21 cellular contexts compared by ENCODE assay signal in the genomic region with DNA sequence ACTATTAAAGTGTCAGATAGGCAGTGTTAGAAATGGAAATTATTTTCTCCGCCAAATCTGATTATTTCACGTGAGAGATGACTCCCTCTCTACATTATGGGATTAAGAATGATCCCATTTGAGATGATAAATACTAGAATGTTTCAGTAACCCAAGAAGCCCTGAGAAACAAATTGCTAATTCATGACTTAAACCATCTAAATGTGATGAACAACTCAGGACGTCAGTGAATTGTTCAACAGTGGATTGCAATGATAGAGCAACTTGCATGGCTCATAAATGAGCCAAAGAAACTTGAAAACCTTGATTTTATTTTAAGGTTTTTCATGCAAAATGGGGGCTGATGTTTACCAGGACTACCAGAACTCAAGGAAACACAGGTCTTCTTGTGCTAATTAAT.
DNase-seq lines count a peak whose midpoint lies in the region; ATAC-seq and TF ChIP-seq lines count a peak whose summit lies in the region.
"Had no signal": no experiment of that assay in that cellular context is flagged by ENCODE, and none has a peak within 500 bp of the region (broad histone marks: within the 10 kb centered on the region; RNA-seq: fewer than 3 reads in every experiment).

No MANE protein-coding gene starts in this region.

- H3K4me2 ChIP-seq in mesenchymal stem cell (ENCODE audit: low read length, poor library complexity, severe bottlenecking) = no peak overlapping the region

- no TSS peak for BruUV-seq in A673 (replicated peaks; lab: Mats Ljungman, UMichigan)

- H3K14ac ChIP-seq in mesenchymal stem cell (ENCODE audit: low read length in 2 of 2) = no peak overlapping the region

- H3K4me3 ChIP-seq in A673 (ENCODE audit: low read depth, low read length, poor library complexity, severe bottlenecking) (no peak overlapping the region), mesenchymal stem cell (ENCODE audit: insufficient read depth in 1 of 2, low read depth in 1 of 2, low read length in 2 of 2) (no peak overlapping the region)
- H3K4me3 ChIP-seq: SK-N-MC had no signal

- no peaks in the 10 kb centered on the region for H3K27me3 ChIP-seq in A673 (replicated peaks; ENCODE audit: insufficient read depth, low read depth, low read length, poor library complexity)
- no peaks in the 10 kb centered on the region for H3K27me3 ChIP-seq in mesenchymal stem cell (ENCODE audit: control insufficient read depth in 1 of 2, insufficient read depth in 1 of 2, low read length in 2 of 2)
- H3K27me3 ChIP-seq: BE2C had no signal

- H3K4ac ChIP-seq in mesenchymal stem cell (ENCODE audit: low read depth in 1 of 2, low read length in 2 of 2) = no peak overlapping the region

- no peak overlapping the region for H2AFZ ChIP-seq in mesenchymal stem cell (ENCODE audit: low read depth, low read length)

- TF ChIP-seq CTCF in A673 (conservative IDR thresholded peaks at IDR 0.05; ENCODE audit: low read depth, low read length) = no peak

- H3K27ac ChIP-seq in A673 (ENCODE audit: low read depth, low read length, poor library complexity, severe bottlenecking) (peak overlapping the region; percentile 5), mesenchymal stem cell (ENCODE audit: low read length, poor library complexity, severe bottlenecking) (peak overlapping the region; percentile 72)
- H3K27ac ChIP-seq: SK-N-MC had no signal

- H3K36me3 ChIP-seq in A673 (ENCODE audit: insufficient read depth, low read length, poor library complexity, severe bottlenecking) (no peaks in the 10 kb centered on the region), mesenchymal stem cell (ENCODE audit: control insufficient read depth in 1 of 2, insufficient read depth in 2 of 2, low read depth in 1 of 2, low read length in 2 of 2) (no peaks in the 10 kb centered on the region)
- H3K36me3 ChIP-seq: BE2C had no signal

- H4K8ac ChIP-seq in mesenchymal stem cell (ENCODE audit: low read length) = no peak overlapping the region

- WGBS in mesenchymal stem cell = 89% methylated on average over 1 of the region's 3 CpGs

- peak; percentile 35 for DNase-seq in A673 (ENCODE audit: low spot score)
- peak; percentile 33 for DNase-seq in AG20443 (ENCODE audit: low spot score)
- DNase-seq in NCI-H82 (lab: John Stamatoyannopoulos, UW) = peak; percentile 76
- no peak for DNase-seq in mesenchymal stem cell
- no peak for DNase-seq in NCI-H748 treated with DMSO at 0.1 percent for 48 hours (lab: John Stamatoyannopoulos, UW)
- DNase-seq in DMS79 (lab: John Stamatoyannopoulos, UW) = no peak
- DNase-seq: BE2C; CD8-positive, alpha-beta memory T cell; DMS 273 treated with DMSO at 0.1 percent for 48 hours; DMS79 treated with DMSO at 0.1 percent for 48 hours; Karpas-422; NCI-H1092 treated with DMSO at 0.1 percent for 48 hours; NCI-H1436; NCI-H187; NCI-H2171 treated with DMSO at 0.1 percent for 48 hours; NCI-H524; OCI-M1; SIG-M5 had no signal

- intact Hi-C loops in A673 (cut with micrococcal nuclease; ENCODE audit: unreplicated experiment) = no loop called here

- H3K18ac ChIP-seq in mesenchymal stem cell (ENCODE audit: low read depth in 1 of 2, low read length in 2 of 2) = no peak overlapping the region

- no peak overlapping the region for H2BK120ac ChIP-seq in mesenchymal stem cell (ENCODE audit: low read depth, low read length)

- H3K4me1 ChIP-seq in A673 (ENCODE audit: insufficient read depth, low read length, poor library complexity, severe bottlenecking) (peaks cover 37% of the 10 kb centered on the region), mesenchymal stem cell (ENCODE audit: control insufficient read depth, insufficient read depth, low read depth, low read length) (peaks cover 10% of the 10 kb centered on the region)
- H3K4me1 ChIP-seq: BE2C had no signal

- H4K91ac ChIP-seq in mesenchymal stem cell (ENCODE audit: low read length) = no peak overlapping the region

- no peak overlapping the region for H3K9ac ChIP-seq in mesenchymal stem cell (ENCODE audit: low read length)

- H3K79me1 ChIP-seq in mesenchymal stem cell (replicated peaks; ENCODE audit: low read length, poor library complexity, severe bottlenecking) = peaks cover 13% of the 10 kb centered on the region

- peak overlapping the region; percentile 80 for H2AK5ac ChIP-seq in mesenchymal stem cell (ENCODE audit: low read length, severe bottlenecking)

- no peak overlapping the region for H2BK5ac ChIP-seq in mesenchymal stem cell (ENCODE audit: low read depth, low read length, poor library complexity, severe bottlenecking)

- no peak overlapping the region for H2BK12ac ChIP-seq in mesenchymal stem cell (ENCODE audit: low read length in 2 of 2)

- CTCF ChIA-PET in A673 (lab: Charles Lee) = no interaction called here

- H2BK15ac ChIP-seq in mesenchymal stem cell (ENCODE audit: low read depth, poor library complexity, severe bottlenecking) = no peak overlapping the region

- H3K9me3 ChIP-seq in A673 (ENCODE audit: low read depth, low read length, poor library complexity, severe bottlenecking) (no peaks in the 10 kb centered on the region), mesenchymal stem cell (ENCODE audit: control insufficient read depth, low read length) (no peaks in the 10 kb centered on the region)
- H3K9me3 ChIP-seq: BE2C had no signal

- no peak for ATAC-seq in GM21723 (IDR thresholded peaks at IDR 0.05; ENCODE audit: unreplicated experiment)
- ATAC-seq in GM21529 (IDR thresholded peaks at IDR 0.05; ENCODE audit: unreplicated experiment) = no peak

- POLR2A ChIA-PET in A673 (lab: Charles Lee; ENCODE audit: low non-redundant PET) = no interaction called here

- no peak overlapping the region for H3K23ac ChIP-seq in mesenchymal stem cell (ENCODE audit: low read length in 2 of 2)

Comparison
In these comparisons a context has a peak if more than half of its experiments do, and no peak if none do; other contexts are left out.
1. DNase-seq: peak in A673 (single experiment), AG20443 (single experiment) and NCI-H82 (single experiment); none in mesenchymal stem cell (single experiment), NCI-H748 treated with DMSO at 0.1 percent for 48 hours (single experiment) and DMS79 (single experiment).